ENCODE assay signal across 1 cellular context in the genomic region with DNA sequence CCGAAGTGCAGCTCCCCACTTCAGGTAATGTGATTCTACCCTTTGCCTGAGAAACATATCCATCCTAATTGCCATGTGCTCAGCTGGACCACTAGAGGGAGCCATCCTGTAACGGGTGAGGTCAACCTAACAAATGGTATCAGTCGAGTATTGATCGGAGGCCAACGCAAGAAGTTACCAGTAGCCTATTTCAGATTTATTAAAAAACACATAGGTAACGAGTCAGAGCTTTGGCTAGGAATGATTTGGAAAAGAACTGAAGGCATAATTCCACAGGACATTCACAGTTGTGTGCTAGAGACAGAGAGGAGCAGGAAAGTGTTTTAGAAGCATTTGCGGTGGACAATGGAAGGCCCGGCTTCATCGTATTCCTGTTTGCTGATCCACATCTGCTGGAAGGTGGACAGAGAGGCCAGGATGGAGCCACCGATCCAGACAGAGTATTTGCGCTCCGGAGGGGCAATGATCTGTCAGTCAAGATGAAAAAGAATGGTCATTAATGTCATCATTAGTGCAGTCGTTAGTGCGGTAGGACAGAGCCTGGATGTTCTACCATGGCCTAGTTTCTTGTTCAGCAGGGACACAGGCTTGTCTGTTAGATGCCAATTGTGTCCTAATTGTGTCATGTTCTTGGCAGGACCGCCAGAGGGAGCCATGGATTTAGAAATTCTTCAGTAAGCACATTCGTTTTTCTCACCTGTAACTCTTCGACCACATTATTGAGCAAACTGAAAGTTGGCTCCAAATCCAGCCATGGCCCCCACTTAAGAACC.
TF ChIP-seq lines count a peak whose summit lies in the region.

No MANE protein-coding gene starts in this region.

TF ChIP-seq in WTC11, 78 proteins besides CTCF, POLR2A, EP300 and RAD21 (continued from another document):
- TF ChIP-seq, protein P1, sequence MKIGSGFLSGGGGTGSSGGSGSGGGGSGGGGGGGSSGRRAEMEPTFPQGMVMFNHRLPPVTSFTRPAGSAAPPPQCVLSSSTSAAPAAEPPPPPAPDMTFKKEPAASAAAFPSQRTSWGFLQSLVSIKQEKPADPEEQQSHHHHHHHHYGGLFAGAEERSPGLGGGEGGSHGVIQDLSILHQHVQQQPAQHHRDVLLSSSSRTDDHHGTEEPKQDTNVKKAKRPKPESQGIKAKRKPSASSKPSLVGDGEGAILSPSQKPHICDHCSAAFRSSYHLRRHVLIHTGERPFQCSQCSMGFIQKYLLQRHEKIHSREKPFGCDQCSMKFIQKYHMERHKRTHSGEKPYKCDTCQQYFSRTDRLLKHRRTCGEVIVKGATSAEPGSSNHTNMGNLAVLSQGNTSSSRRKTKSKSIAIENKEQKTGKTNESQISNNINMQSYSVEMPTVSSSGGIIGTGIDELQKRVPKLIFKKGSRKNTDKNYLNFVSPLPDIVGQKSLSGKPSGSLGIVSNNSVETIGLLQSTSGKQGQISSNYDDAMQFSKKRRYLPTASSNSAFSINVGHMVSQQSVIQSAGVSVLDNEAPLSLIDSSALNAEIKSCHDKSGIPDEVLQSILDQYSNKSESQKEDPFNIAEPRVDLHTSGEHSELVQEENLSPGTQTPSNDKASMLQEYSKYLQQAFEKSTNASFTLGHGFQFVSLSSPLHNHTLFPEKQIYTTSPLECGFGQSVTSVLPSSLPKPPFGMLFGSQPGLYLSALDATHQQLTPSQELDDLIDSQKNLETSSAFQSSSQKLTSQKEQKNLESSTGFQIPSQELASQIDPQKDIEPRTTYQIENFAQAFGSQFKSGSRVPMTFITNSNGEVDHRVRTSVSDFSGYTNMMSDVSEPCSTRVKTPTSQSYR (CRISPR knock-in tag; IDR thresholded peaks at IDR 0.05), result no peak
- no peak for TF ChIP-seq ATF2 (CRISPR knock-in tag; IDR thresholded peaks at IDR 0.05; ENCODE audit: borderline replicate concordance, low read depth)
- no peak for TF ChIP-seq FOXP1 (CRISPR knock-in tag; IDR thresholded peaks at IDR 0.05; ENCODE audit: borderline replicate concordance)
- no peak for TF ChIP-seq EMX1 (CRISPR knock-in tag; IDR thresholded peaks at IDR 0.05)
- no peak for TF ChIP-seq GTF2I (CRISPR knock-in tag; conservative IDR thresholded peaks at IDR 0.05)
- TF ChIP-seq, protein P2, sequence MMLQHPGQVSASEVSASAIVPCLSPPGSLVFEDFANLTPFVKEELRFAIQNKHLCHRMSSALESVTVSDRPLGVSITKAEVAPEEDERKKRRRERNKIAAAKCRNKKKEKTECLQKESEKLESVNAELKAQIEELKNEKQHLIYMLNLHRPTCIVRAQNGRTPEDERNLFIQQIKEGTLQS (CRISPR knock-in tag; conservative IDR thresholded peaks at IDR 0.05), result no peak
